ENCODE assay signal across 19 cellular contexts in the genomic region with DNA sequence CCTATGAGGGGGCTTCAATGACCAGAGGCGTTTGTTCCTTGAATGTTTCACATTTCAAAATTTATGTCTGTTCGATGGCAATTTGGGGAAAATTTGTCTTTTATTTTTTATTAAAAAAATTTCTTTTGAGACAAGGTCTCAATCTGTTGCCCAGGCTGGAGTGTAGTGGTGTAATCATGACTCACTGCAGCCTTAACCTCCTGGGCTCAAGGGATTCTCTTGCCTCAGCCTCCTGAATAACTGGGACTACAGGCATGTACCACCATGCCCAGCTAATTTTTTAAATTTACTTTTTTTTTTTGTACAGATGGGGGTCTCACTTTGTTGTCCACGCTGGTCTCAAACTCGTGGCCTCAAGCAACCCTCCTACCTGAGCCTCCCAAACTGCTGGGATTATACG. TPM values are rescaled to one million over a fixed set of nuclear protein-coding genes. Genes with fewer than 3 reads are reported as not detected.
DNase-seq lines count a peak whose midpoint lies in the region; ATAC-seq and TF ChIP-seq lines count a peak whose summit lies in the region.
"Had no signal": no experiment of that assay in that cellular context is flagged by ENCODE, and none has a peak within 500 bp of the region (broad histone marks: within the 10 kb centered on the region; RNA-seq: fewer than 3 reads in every experiment).

No MANE protein-coding gene starts in this region.

- no peaks in the 10 kb centered on the region for H3K9me3 Mint-ChIP-seq in progenitor cell of endocrine pancreas (ENCODE audit: low read depth)
- H3K9me3 Mint-ChIP-seq: H9 had no signal

- H3K27ac ChIP-seq in foreskin keratinocyte (no peak overlapping the region), subcutaneous abdominal adipose tissue (ENCODE audit: low read depth, low read length) (peak overlapping the region; percentile 47)
- H3K27ac ChIP-seq: C4-2B, KMS-11, SK-N-MC had no signal

- H3K4me1 ChIP-seq in foreskin keratinocyte: no peaks in the 10 kb centered on the region
- H3K4me1 ChIP-seq in subcutaneous abdominal adipose tissue (ENCODE audit: control insufficient read depth in 5 of 5, insufficient read depth in 5 of 5, low read length in 5 of 5): peaks cover 0 to 26% (median 13%) of the 10 kb centered on the region in 5 donors

- no peaks in the 10 kb centered on the region for H3K4me1 Mint-ChIP-seq in progenitor cell of endocrine pancreas (ENCODE audit: low read depth)

- H3K9ac ChIP-seq in subcutaneous abdominal adipose tissue (ENCODE audit: low read length in 5 of 5): no peak overlapping the region
- H3K9ac ChIP-seq: KMS-11 had no signal

- no peaks in the 10 kb centered on the region for H3K36me3 Mint-ChIP-seq in progenitor cell of endocrine pancreas (ENCODE audit: insufficient read depth)

- DNase-seq in LHCN-M2 (ENCODE audit: low read depth): peak; percentile 7
- DNase-seq in amniotic epithelial cell (ENCODE audit: low read depth): peak; percentile 17
- DNase-seq in foreskin keratinocyte: no peak
- DNase-seq in progenitor cell of endocrine pancreas (ENCODE audit: low spot score, unreplicated experiment): no peak
- DNase-seq in activated CD4-positive, alpha-beta T cell treated with anti-CD3 and anti-CD28 coated beads for 1 hour: no peak
- DNase-seq: ACHN, AML-193, H9, NCI-H1105 treated with DMSO at 0.1 percent for 48 hours, NCI-H1694, NCI-H2081 treated with DMSO at 0.1 percent for 48 hours, NCI-H510A, NCI-H774, Right ventricle myocardium superior had no signal

- TF ChIP-seq CTCF in foreskin keratinocyte (conservative IDR thresholded peaks at IDR 0.05) (no peak), progenitor cell of endocrine pancreas (IDR thresholded peaks at IDR 0.05; ENCODE audit: unreplicated experiment) (no peak)

- H3K27me3 Mint-ChIP-seq in progenitor cell of endocrine pancreas: peaks cover 3% of the 10 kb centered on the region

- no peak overlapping the region for H3K27ac Mint-ChIP-seq in progenitor cell of endocrine pancreas

- ATAC-seq in foreskin keratinocyte (peak; percentile 59), GM21367 (IDR thresholded peaks at IDR 0.05; ENCODE audit: unreplicated experiment) (no peak)

- H3K4me3 Mint-ChIP-seq in progenitor cell of endocrine pancreas (ENCODE audit: low read depth): no peak overlapping the region
- H3K4me3 Mint-ChIP-seq: H9 had no signal

- no peak overlapping the region for H3K4me3 ChIP-seq in subcutaneous abdominal adipose tissue (ENCODE audit: low read depth in 1 of 5, low read length in 5 of 5)
- H3K4me3 ChIP-seq: SK-N-MC had no signal

- no peaks in the 10 kb centered on the region for H3K36me3 ChIP-seq in subcutaneous abdominal adipose tissue (ENCODE audit: control insufficient read depth in 5 of 5, insufficient read depth in 5 of 5, low read length in 5 of 5)

- no peaks in the 10 kb centered on the region for H3K9me3 ChIP-seq in subcutaneous abdominal adipose tissue (ENCODE audit: control insufficient read depth in 5 of 5, low read length in 5 of 5)

- H3K27me3 ChIP-seq in foreskin keratinocyte (no peaks in the 10 kb centered on the region), subcutaneous abdominal adipose tissue (ENCODE audit: control insufficient read depth in 5 of 5, insufficient read depth in 4 of 5, low read length in 5 of 5) (no peaks in the 10 kb centered on the region)

RNA-seq across cellular contexts. Expression of a gene that starts 39.7 kb away (rescaled TPM):
- total RNA-seq in LHCN-M2 (2014; rRNA removed): 3.7 and 3.8 TPM in 2 replicates
- polyA plus RNA-seq in LHCN-M2 (2012): 1.7 TPM
- 5.5 and 7.6 TPM in 2 replicates for total RNA-seq in foreskin keratinocyte
- 3.0 and 4.5 TPM in 2 replicates for polyA plus RNA-seq in foreskin keratinocyte
- 10.2 and 11.9 TPM in 2 replicates for total RNA-seq in progenitor cell of endocrine pancreas

Comparison
In these comparisons a context has a peak if more than half of its experiments do, and no peak if none do; other contexts are left out.
1. DNase-seq: peak in LHCN-M2 (single experiment) and amniotic epithelial cell (single experiment); none in foreskin keratinocyte (0 of 2), progenitor cell of endocrine pancreas (single experiment) and activated CD4-positive, alpha-beta T cell treated with anti-CD3 and anti-CD28 coated beads for 1 hour (single experiment).